Comparison of ENCODE assay signal across 8 cellular contexts in the genomic region with DNA sequence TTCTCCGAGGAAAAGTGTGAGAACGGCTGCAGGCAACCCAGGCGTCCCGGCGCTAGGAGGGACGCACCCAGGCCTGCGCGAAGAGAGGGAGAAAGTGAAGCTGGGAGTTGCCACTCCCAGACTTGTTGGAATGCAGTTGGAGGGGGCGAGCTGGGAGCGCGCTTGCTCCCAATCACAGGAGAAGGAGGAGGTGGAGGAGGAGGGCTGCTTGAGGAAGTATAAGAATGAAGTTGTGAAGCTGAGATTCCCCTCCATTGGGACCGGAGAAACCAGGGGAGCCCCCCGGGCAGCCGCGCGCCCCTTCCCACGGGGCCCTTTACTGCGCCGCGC. TPM values are rescaled to one million over a fixed set of nuclear protein-coding genes. Genes with fewer than 3 reads are reported as not detected.
DNase-seq lines count a peak whose midpoint lies in the region; ATAC-seq, FAIRE-seq and TF ChIP-seq lines count a peak whose summit lies in the region.

A gene (plus strand): TSS at position 247 of the 330 bp plus-strand sequence. CDS start 175 bp downstream, outside the sequence.

- H3K27me3 ChIP-seq in HUES48 (ENCODE audit: control insufficient read depth, insufficient read depth, low read length) = no peaks in the 10 kb centered on the region

- no peaks in the 10 kb centered on the region for H3K36me3 Mint-ChIP-seq in central memory CD8-positive, alpha-beta T cell (ENCODE audit: insufficient read depth)

- DNase-seq in central memory CD8-positive, alpha-beta T cell (ENCODE audit: low spot score in 2 of 2) = no peak
- DNase-seq in kidney = peak; percentile 93
- DNase-seq in GM19238 (ENCODE audit: insufficient read length, low spot score) = no peak
- DNase-seq in middle frontal gyrus (ENCODE audit: extremely low spot score, low spot score) = no peak

- peak within 1 kb of the TSS; percentile 39 for H3K4me3 Mint-ChIP-seq in central memory CD8-positive, alpha-beta T cell

- ATAC-seq in central memory CD8-positive, alpha-beta T cell (replicated peaks; ENCODE audit: extremely low read depth, poor library complexity, severe bottlenecking) = no peak
- ATAC-seq in HG02610 (IDR thresholded peaks at IDR 0.05; ENCODE audit: unreplicated experiment) (no peak), GM19395 (IDR thresholded peaks at IDR 0.05; ENCODE audit: unreplicated experiment) (no peak)

- H3K9ac ChIP-seq in HUES48 (ENCODE audit: low read depth, low read length) = peak within 1 kb of the TSS; percentile 78
- H3K9ac ChIP-seq in kidney (ENCODE audit: low read length in 2 of 2) = peak within 1 kb of the TSS; percentile 70 to 80

- H3K27me3 Mint-ChIP-seq in central memory CD8-positive, alpha-beta T cell = peaks cover 48% of the 10 kb centered on the region

- no peak for TF ChIP-seq CTCF in kidney (IDR thresholded peaks at IDR 0.05; ENCODE audit: borderline replicate concordance, extremely low read depth, insufficient read depth)

- H3K9me3 ChIP-seq in HUES48 (ENCODE audit: control insufficient read depth, insufficient read depth, low read length) (no peaks in the 10 kb centered on the region), kidney (ENCODE audit: control insufficient read depth in 1 of 2, low read length in 2 of 2) (no peaks in the 10 kb centered on the region)

- H3K4me3 ChIP-seq in HUES48 (ENCODE audit: low read depth, low read length) (peak within 1 kb of the TSS; percentile 80), kidney (ENCODE audit: low read length in 2 of 2) (peak within 1 kb of the TSS; percentile 69 to 88), skin epidermis (peak within 1 kb of the TSS; percentile 55 to 90 (median 78))

- H3K27ac Mint-ChIP-seq in central memory CD8-positive, alpha-beta T cell (ENCODE audit: low read depth) = no peak within 1 kb of the TSS

- peaks cover 6% of the 10 kb centered on the region for H3K4me1 Mint-ChIP-seq in central memory CD8-positive, alpha-beta T cell

- H3K36me3 ChIP-seq in HUES48 (ENCODE audit: control insufficient read depth, insufficient read depth, low read length) (peaks cover 19% of the 10 kb centered on the region; the same call in 1 of the 2 replicates), kidney (ENCODE audit: control insufficient read depth in 1 of 2, insufficient read depth in 2 of 2, low read length in 2 of 2) (no peaks in the 10 kb centered on the region)

- H3K4me1 ChIP-seq in HUES48 (ENCODE audit: control insufficient read depth, insufficient read depth, low read length) (peaks cover 70% of the 10 kb centered on the region), kidney (ENCODE audit: control insufficient read depth in 1 of 2, insufficient read depth in 1 of 2, low read depth in 1 of 2, low read length in 2 of 2) (peaks cover 49% of the 10 kb centered on the region in 2 donors)

- peak within 1 kb of the TSS; percentile 88 for H3K27ac ChIP-seq in HUES48 (ENCODE audit: low read depth, low read length)
- peak within 1 kb of the TSS; percentile 93 to 94 for H3K27ac ChIP-seq in kidney (ENCODE audit: low read depth in 2 of 2, low read length in 2 of 2)
- H3K27ac ChIP-seq in skin epidermis = peak within 1 kb of the TSS; percentile 72 to 95 (median 89)

- H3K9me3 Mint-ChIP-seq in central memory CD8-positive, alpha-beta T cell = no peaks in the 10 kb centered on the region

- intact Hi-C loops in kidney (cut with DNase I) = no loop called here

- no peak for FAIRE-seq in kidney (lab: Jason Lieb, UNC)

RNA-seq across cellular contexts. Expression of the gene that starts here (rescaled TPM):
- 186 TPM for total RNA-seq in kidney
- 76.5 TPM for polyA plus RNA-seq in kidney (ENCODE audit: insufficient read depth, low read depth, low replicate concordance)
